ENCODE assay signal across 1 cellular context in the genomic region with DNA sequence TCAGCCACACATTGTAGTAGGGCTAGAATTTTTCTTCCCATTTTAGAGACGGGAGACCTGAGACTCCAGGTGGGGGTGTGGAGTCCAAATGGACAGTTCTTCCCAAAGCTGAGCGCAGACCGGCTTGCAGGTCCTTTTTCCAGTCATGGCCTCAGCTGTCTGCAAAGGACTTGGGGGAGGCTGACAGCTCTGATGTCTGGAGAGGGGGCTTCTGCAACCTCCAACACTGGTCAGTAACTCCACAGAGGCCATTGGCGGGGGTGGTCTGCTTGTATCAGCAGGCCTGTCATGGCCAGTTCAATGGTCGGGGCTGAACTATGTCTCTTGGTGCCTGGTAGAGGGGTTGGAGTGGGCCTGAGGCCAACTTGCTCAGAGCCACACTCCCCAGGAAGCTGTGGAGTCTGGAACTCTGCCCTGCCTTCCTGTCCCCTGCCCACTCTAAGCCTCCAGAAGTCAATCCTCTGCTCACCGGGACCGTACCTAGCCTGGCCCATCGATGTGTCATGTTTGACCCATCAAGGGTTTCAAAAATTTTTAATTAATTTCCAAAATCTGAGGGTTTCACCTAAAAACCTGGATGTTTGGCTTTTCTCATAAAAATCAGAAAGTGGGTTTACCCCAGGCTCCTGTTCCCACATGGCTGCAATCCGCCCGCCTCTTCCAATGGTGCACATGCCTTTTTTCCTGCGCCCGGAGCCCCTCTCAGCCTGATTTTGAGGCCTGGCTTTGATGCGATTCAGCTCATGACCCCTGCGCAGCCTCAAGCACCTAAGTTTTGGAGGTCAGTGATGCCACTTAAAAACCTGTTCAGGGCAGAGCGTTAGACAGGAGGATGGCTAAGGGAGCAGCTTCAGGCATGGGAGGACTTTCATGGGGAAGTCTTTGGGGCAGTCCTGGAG.
TF ChIP-seq lines count a peak whose summit lies in the region.

No MANE protein-coding gene starts in this region.

TF ChIP-seq in HepG2, 621 proteins besides CTCF, POLR2A, EP300 and RAD21:
- no peak for TF ChIP-seq ZNF660 (CRISPR knock-in tag; IDR thresholded peaks at IDR 0.05; ENCODE audit: borderline replicate concordance, low read depth)
- TF ChIP-seq, protein P1, sequence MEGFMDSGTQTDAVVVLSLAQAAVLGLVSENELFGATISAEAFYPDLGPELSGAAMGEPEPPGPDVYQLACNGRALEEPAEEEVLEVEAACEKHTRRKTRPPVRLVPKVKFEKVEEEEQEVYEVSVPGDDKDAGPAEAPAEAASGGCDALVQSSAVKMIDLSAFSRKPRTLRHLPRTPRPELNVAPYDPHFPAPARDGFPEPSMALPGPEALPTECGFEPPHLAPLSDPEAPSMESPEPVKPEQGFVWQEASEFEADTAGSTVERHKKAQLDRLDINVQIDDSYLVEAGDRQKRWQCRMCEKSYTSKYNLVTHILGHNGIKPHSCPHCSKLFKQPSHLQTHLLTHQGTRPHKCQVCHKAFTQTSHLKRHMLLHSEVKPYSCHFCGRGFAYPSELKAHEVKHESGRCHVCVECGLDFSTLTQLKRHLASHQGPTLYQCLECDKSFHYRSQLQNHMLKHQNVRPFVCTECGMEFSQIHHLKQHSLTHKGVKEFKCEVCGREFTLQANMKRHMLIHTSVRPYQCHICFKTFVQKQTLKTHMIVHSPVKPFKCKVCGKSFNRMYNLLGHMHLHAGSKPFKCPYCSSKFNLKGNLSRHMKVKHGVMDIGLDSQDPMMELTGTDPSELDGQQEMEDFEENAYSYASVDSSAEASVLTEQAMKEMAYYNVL (CRISPR knock-in tag; IDR thresholded peaks at IDR 0.05; ENCODE audit: borderline replicate concordance): 0 out of 2 replicates have a peak, but pooled peaks have one; percentile 9
- no peak for TF ChIP-seq CEBPG (CRISPR knock-in tag; IDR thresholded peaks at IDR 0.05)
- TF ChIP-seq RBM22 (optimal IDR thresholded peaks at IDR 0.05; ENCODE audit: low read length): peak; percentile 83
- no peak for TF ChIP-seq ZNF768 (CRISPR knock-in tag; IDR thresholded peaks at IDR 0.05)
- TF ChIP-seq AGO2 (optimal IDR thresholded peaks at IDR 0.05; ENCODE audit: low read depth, low read length): peak; percentile 93
- peak; percentile 52 for TF ChIP-seq HNRNPH1 (optimal IDR thresholded peaks at IDR 0.05; ENCODE audit: low read depth, low read length)
- 0 out of 2 replicates have a peak, but pooled peaks have one; percentile 47 for TF ChIP-seq ZNF326 (CRISPR knock-in tag; IDR thresholded peaks at IDR 0.05; ENCODE audit: borderline replicate concordance)
- TF ChIP-seq AGO1 (IDR thresholded peaks at IDR 0.05; ENCODE audit: low read depth, low read length, poor library complexity, severe bottlenecking): peak; percentile 72
- TF ChIP-seq ZNF501 (CRISPR knock-in tag; IDR thresholded peaks at IDR 0.05): 0 out of 2 replicates have a peak, but pooled peaks have one; percentile 31
- TF ChIP-seq ZNF121 (CRISPR knock-in tag; IDR thresholded peaks at IDR 0.05): peak; percentile 44; the same call in 1 of the 2 replicates
- TF ChIP-seq, protein P2, sequence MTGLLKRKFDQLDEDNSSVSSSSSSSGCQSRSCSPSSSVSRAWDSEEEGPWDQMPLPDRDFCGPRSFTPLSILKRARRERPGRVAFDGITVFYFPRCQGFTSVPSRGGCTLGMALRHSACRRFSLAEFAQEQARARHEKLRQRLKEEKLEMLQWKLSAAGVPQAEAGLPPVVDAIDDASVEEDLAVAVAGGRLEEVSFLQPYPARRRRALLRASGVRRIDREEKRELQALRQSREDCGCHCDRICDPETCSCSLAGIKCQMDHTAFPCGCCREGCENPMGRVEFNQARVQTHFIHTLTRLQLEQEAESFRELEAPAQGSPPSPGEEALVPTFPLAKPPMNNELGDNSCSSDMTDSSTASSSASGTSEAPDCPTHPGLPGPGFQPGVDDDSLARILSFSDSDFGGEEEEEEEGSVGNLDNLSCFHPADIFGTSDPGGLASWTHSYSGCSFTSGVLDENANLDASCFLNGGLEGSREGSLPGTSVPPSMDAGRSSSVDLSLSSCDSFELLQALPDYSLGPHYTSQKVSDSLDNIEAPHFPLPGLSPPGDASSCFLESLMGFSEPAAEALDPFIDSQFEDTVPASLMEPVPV (CRISPR knock-in tag; IDR thresholded peaks at IDR 0.05): no peak
- peak; percentile 30 for TF ChIP-seq RBM39 (IDR thresholded peaks at IDR 0.05; ENCODE audit: low read depth, low read length, poor library complexity, severe bottlenecking)
- TF ChIP-seq ZNF629 (CRISPR knock-in tag; conservative IDR thresholded peaks at IDR 0.05): peak; percentile 78
- 0 out of 2 replicates have a peak, but pooled peaks have one; percentile 23 for TF ChIP-seq SPEN (CRISPR knock-in tag; IDR thresholded peaks at IDR 0.05; ENCODE audit: low read depth)
- TF ChIP-seq, protein P3, sequence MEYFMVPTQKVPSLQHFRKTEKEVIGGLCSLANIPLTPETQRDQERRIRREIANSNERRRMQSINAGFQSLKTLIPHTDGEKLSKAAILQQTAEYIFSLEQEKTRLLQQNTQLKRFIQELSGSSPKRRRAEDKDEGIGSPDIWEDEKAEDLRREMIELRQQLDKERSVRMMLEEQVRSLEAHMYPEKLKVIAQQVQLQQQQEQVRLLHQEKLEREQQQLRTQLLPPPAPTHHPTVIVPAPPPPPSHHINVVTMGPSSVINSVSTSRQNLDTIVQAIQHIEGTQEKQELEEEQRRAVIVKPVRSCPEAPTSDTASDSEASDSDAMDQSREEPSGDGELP (IDR thresholded peaks at IDR 0.05; ENCODE audit: borderline replicate concordance, low read depth): no peak
- peak; percentile 59 for TF ChIP-seq POLR2G (IDR thresholded peaks at IDR 0.05; ENCODE audit: low read depth, low read length)
- TF ChIP-seq SSRP1 (CRISPR knock-in tag; IDR thresholded peaks at IDR 0.05): peak; percentile 24; the same call in 1 of the 2 replicates
- 0 out of 2 replicates have a peak, but pooled peaks have one; percentile 5 for TF ChIP-seq ZNF225 (CRISPR knock-in tag; IDR thresholded peaks at IDR 0.05)
